Comparison of ENCODE assay signal across 10 cellular contexts in genomic region chr1:172041689-172042088, GRCh38.
DNase-seq lines count a peak whose midpoint lies in the region; ATAC-seq and TF ChIP-seq lines count a peak whose summit lies in the region.
"Had no signal": no experiment of that assay in that cellular context is flagged by ENCODE, and none has a peak within 500 bp of the region (broad histone marks: within the 10 kb centered on the region; RNA-seq: fewer than 3 reads in every experiment).

No MANE protein-coding gene starts in this region.

- no peaks in the 10 kb centered on the region for H3K79me2 ChIP-seq in mammary epithelial cell (ENCODE audit: insufficient read depth, low read length)

- no peaks in the 10 kb centered on the region for H3K4me1 Mint-ChIP-seq in stimulated activated memory B cell treated with anti-CD40 and anti-IgM and Interleukin-4, amounts not matched to agents 10 μg/mL and 1 μg/mL and 100 μg/mL, for 72 hours

- no peak overlapping the region for H2AFZ ChIP-seq in mammary epithelial cell (ENCODE audit: low read depth, low read length)

- TF ChIP-seq CTCF in AG04449 (IDR thresholded peaks at IDR 0.05; ENCODE audit: insufficient read depth, low read length, missing control alignments): peak; percentile 8
- TF ChIP-seq CTCF in LNCAP (IDR thresholded peaks at IDR 0.05): peak; percentile 67
- TF ChIP-seq CTCF in mammary epithelial cell (conservative IDR thresholded peaks at IDR 0.05 in 1 of 2, IDR thresholded peaks at IDR 0.05 in 1 of 2; ENCODE audit: extremely low read depth in 1 of 2, insufficient read depth in 1 of 2, low read depth in 1 of 2, low read length in 2 of 2): peak; percentile 35 to 49

- no peak overlapping the region for H3K4me3 Mint-ChIP-seq in stimulated activated memory B cell treated with anti-CD40 and anti-IgM and Interleukin-4, amounts not matched to agents 10 μg/mL and 1 μg/mL and 100 μg/mL, for 72 hours
- H3K4me3 Mint-ChIP-seq: naive thymus-derived CD4-positive, alpha-beta T cell had no signal

- dilution Hi-C loops in mammary epithelial cell (cut with HindIII; ENCODE audit: low sequenced_read_pairs): no loop called here

- peaks cover 21% of the 10 kb centered on the region for H3K36me3 Mint-ChIP-seq in stimulated activated memory B cell treated with anti-CD40 and anti-IgM and Interleukin-4, amounts not matched to agents 10 μg/mL and 1 μg/mL and 100 μg/mL, for 72 hours

- in situ Hi-C loops in mammary epithelial cell (cut with MboI; ENCODE audit: low sequenced_read_pairs in 2 of 2): no loop called here

- H3K9ac ChIP-seq in mammary epithelial cell (ENCODE audit: insufficient read depth, low read length): no peak overlapping the region

- CTCF ChIA-PET in AG04449 (lab: Yijun Ruan, JAX): interaction anchor here (0.9 to 2.0 kb wide), 12 partner anchors 9 to 392 kb away, joined by 3 to 8 read pairs (median 4); no protein-coding TSS in a partner anchor
- CTCF ChIA-PET in mammary epithelial cell (lab: Charles Lee; ENCODE audit: low non-redundant PET): interaction anchor here (0.8 kb wide), 1 partner anchor 401 kb away, joined by 4 read pairs; no protein-coding TSS in a partner anchor

- POLR2A ChIA-PET in AG04449 (lab: Yijun Ruan, JAX): no interaction called here

- H3K4me1 ChIP-seq in mammary epithelial cell (ENCODE audit: insufficient read depth, low read length): peaks cover 19% of the 10 kb centered on the region

- H3K4me3 ChIP-seq in AG04449 (ENCODE audit: low read depth, low read length): no peak overlapping the region
- H3K4me3 ChIP-seq in mammary epithelial cell (replicated peaks in 1 of 3; ENCODE audit: insufficient read depth in 1 of 3, low read depth in 2 of 3, low read length in 3 of 3): no peak overlapping the region

- H3K36me3 ChIP-seq in mammary epithelial cell (ENCODE audit: insufficient read depth, low read length): no peaks in the 10 kb centered on the region

- no peaks in the 10 kb centered on the region for H3K27me3 Mint-ChIP-seq in stimulated activated memory B cell treated with anti-CD40 and anti-IgM and Interleukin-4, amounts not matched to agents 10 μg/mL and 1 μg/mL and 100 μg/mL, for 72 hours

- intact Hi-C loops in mammary epithelial cell (cut with micrococcal nuclease): loop anchor here (1.0 to 10.0 kb wide), 5 partner anchors 39 to 403 kb away; partner anchors contain the start of gene PIGC

- H3K9me3 Mint-ChIP-seq in stimulated activated memory B cell treated with anti-CD40 and anti-IgM and Interleukin-4, amounts not matched to agents 10 μg/mL and 1 μg/mL and 100 μg/mL, for 72 hours: peaks cover 4% of the 10 kb centered on the region

- no peaks in the 10 kb centered on the region for H4K20me1 ChIP-seq in mammary epithelial cell (ENCODE audit: insufficient read depth, low read length)

- no peaks in the 10 kb centered on the region for H3K9me3 ChIP-seq in mammary epithelial cell (replicated peaks; ENCODE audit: insufficient read depth, low read length)

- H3K27me3 ChIP-seq in mammary epithelial cell (ENCODE audit: insufficient read depth, low read length): no peaks in the 10 kb centered on the region

- DNase-seq in AG04449 (ENCODE audit: low read depth, low spot score) (peak; percentile 4), mammary epithelial cell (no peak), medulla oblongata (ENCODE audit: extremely low spot score) (peak; percentile 12), NCI-H128 (lab: John Stamatoyannopoulos, UW; ENCODE audit: unreplicated experiment) (no peak)
- DNase-seq: naive thymus-derived CD4-positive, alpha-beta T cell; stimulated activated naive CD8-positive, alpha-beta T cell treated with anti-CD3 and anti-CD28 coated beads, Interleukin-15, Interleukin-2, amounts not matched to agents 100 U/mL and 50 U/mL, for 24 hours had no signal

- no peak overlapping the region for H3K27ac Mint-ChIP-seq in stimulated activated memory B cell treated with anti-CD40 and anti-IgM and Interleukin-4, amounts not matched to agents 10 μg/mL and 1 μg/mL and 100 μg/mL, for 72 hours
- H3K27ac Mint-ChIP-seq: naive thymus-derived CD4-positive, alpha-beta T cell had no signal

- H3K27ac ChIP-seq in mammary epithelial cell (ENCODE audit: insufficient read depth, low read depth, low read length): no peak overlapping the region

- no peak overlapping the region for H3K4me2 ChIP-seq in mammary epithelial cell (ENCODE audit: insufficient read depth, low read depth, low read length)

- ATAC-seq in HG02642 (IDR thresholded peaks at IDR 0.05; ENCODE audit: poor library complexity, unreplicated experiment) (no peak), GM21786 (IDR thresholded peaks at IDR 0.05; ENCODE audit: unreplicated experiment) (no peak)
- ATAC-seq in stimulated activated memory B cell treated with anti-CD40 and anti-IgM and Interleukin-4, amounts not matched to agents 10 μg/mL and 1 μg/mL and 100 μg/mL, for 72 hours: no peak
- ATAC-seq: naive thymus-derived CD4-positive, alpha-beta T cell; stimulated activated naive CD8-positive, alpha-beta T cell treated with anti-CD3 and anti-CD28 coated beads, Interleukin-15, Interleukin-2, amounts not matched to agents 100 U/mL and 50 U/mL, for 24 hours had no signal

- BruUV-seq in mammary epithelial cell (replicated peaks; lab: Mats Ljungman, UMichigan): no TSS peak

Comparison
In these comparisons a context has a peak if more than half of its experiments do, and no peak if none do; other contexts are left out.
1. DNase-seq: peak in AG04449 (single experiment) and medulla oblongata (single experiment); none in mammary epithelial cell (single experiment) and NCI-H128 (single experiment).
2. CTCF ChIP-seq: peak in every context shown above with its lines; median percentile 67 in LNCAP; 42 in mammary epithelial cell; 8 in AG04449.